Comparison of ENCODE assay signal across 9 cellular contexts in the genomic region with DNA sequence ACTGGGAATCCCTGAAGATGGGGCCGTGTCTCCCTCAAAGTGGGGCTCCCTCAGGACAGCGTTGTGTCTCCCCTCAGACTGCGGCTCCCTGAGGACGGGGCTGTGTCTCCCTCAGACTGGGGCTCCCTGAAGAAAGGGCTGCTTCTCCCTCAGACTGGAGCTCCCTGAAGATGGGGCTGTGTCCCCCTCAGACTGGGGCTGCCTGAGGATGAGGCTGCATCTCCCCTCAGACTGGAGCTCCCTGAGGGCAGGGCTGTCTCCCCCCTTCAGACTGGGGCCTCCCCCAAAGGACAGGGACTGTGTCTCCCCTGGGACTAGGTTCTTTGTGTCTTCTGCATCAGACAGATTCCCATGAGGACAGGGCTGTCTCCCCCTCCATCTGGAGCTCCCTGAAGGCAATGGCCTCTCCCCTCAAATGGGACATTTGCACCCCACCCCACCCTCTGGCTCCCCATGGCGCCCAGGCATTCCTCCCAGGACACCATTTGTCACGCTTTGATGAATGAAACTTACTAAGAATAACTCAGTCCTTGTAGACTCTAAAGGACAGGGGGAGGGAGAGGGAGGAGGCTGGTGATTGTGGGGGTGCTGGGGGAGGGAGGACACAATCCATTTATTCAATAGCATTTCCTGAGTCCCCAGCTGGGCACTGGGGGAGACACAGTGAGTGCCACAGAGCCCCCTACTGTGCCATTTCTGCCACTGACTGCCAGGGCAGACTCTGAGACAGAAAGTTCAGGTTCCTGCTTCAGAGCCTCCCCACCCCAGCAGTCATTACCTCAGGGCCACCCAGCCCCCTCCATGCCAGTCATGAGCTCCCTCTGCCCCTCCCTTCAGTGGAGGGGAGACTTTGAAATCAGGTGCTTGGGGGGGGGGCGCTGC.
DNase-seq lines count a peak whose midpoint lies in the region; ATAC-seq and TF ChIP-seq lines count a peak whose summit lies in the region.
"Had no signal": no experiment of that assay in that cellular context is flagged by ENCODE, and none has a peak within 500 bp of the region (broad histone marks: within the 10 kb centered on the region; RNA-seq: fewer than 3 reads in every experiment).

No MANE protein-coding gene starts in this region.

- H3K4me3 Mint-ChIP-seq in CD4-positive, alpha-beta memory T cell = peak overlapping the region in 1 of 8 donors; percentile 62

- H3K4me2 ChIP-seq in PC-9 = peak overlapping the region; percentile 58

- H3K27me3 Mint-ChIP-seq in CD4-positive, alpha-beta memory T cell = peaks cover 18 to 43% of the 10 kb centered on the region in 2 donors

- no peaks in the 10 kb centered on the region for H3K27me3 ChIP-seq in PC-9 (ENCODE audit: insufficient read depth, low read depth)
- H3K27me3 ChIP-seq in CD4-positive, alpha-beta memory T cell (ENCODE audit: insufficient read depth, low read length) = peaks cover 20% of the 10 kb centered on the region

- no peaks in the 10 kb centered on the region for H4K20me1 ChIP-seq in PC-9 (ENCODE audit: insufficient read depth)

- intact Hi-C loops in PC-9 (cut with micrococcal nuclease; ENCODE audit: unreplicated experiment) = loop anchor here (5.0 to 10.0 kb wide), 2 partner anchors 37 to 170 kb away; no protein-coding TSS in a partner anchor
- intact Hi-C loops in CD4-positive, alpha-beta memory T cell (cut with micrococcal nuclease) = no loop called here

- POLR2A ChIA-PET in GM10248 (lab: Yijun Ruan, JAX) (no interaction called here), PC-9 (lab: Charles Lee; ENCODE audit: unreplicated experiment) (interaction anchor here (0.5 to 0.7 kb wide), 4 partner anchors 20 to 1020 kb away, joined by 3 to 14 read pairs (median 6); no protein-coding TSS in a partner anchor)
- POLR2A ChIA-PET in CD4-positive, alpha-beta memory T cell (lab: Charles Lee; ENCODE audit: partially characterized antibody) = no interaction called here

- BruUV-seq in PC-9 (replicated peaks; lab: Mats Ljungman, UMichigan) = no TSS peak

- peaks cover 33% of the 10 kb centered on the region for H3F3A ChIP-seq in PC-9 (ENCODE audit: insufficient read depth, low read depth)

- peak; percentile 31 for TF ChIP-seq CTCF in 22Rv1 (IDR thresholded peaks at IDR 0.05)
- TF ChIP-seq CTCF in GM10248 (IDR thresholded peaks at IDR 0.05; ENCODE audit: control extremely low read depth, extremely low read depth, low read depth, missing control alignments) = peak; percentile 30
- TF ChIP-seq CTCF in PC-9 (conservative IDR thresholded peaks at IDR 0.05) = peak; percentile 59
- peak; percentile 38 for TF ChIP-seq CTCF in fibroblast of villous mesenchyme (IDR thresholded peaks at IDR 0.05; ENCODE audit: insufficient read depth, low read depth, low read length)

- H3K27ac Mint-ChIP-seq in CD4-positive, alpha-beta memory T cell = peak overlapping the region in 1 of 7 donors; percentile 50
- H3K27ac Mint-ChIP-seq: IgD-negative memory B cell had no signal

- no peak overlapping the region for H2AFZ ChIP-seq in PC-9

- DNase-seq in GM10248 (ENCODE audit: extremely low spot score) (no peak), PC-9 (peak in 1 of 2 experiments; percentile 49), fibroblast of villous mesenchyme (ENCODE audit: low read depth) (no peak)
- DNase-seq in activated effector memory CD4-positive, alpha-beta T cell treated with anti-CD3 and anti-CD28 coated beads, Interleukin-2, amount 50 U/mL, for 16 hours = no peak
- no peak for DNase-seq in CD4-positive, alpha-beta memory T cell

- CTCF ChIA-PET in GM10248 (lab: Yijun Ruan, JAX) = interaction anchor here (1.0 to 5.1 kb wide), 6 partner anchors 12 to 59 kb away, joined by 3 to 23 read pairs (median 3); no protein-coding TSS in a partner anchor
- CTCF ChIA-PET in PC-9 (lab: Charles Lee) = interaction anchor here (0.8 to 1.4 kb wide), 3 partner anchors 35 to 337 kb away, joined by 3 to 4 read pairs (median 3); partner anchors contain the start of gene VEGFA
- CTCF ChIA-PET in CD4-positive, alpha-beta memory T cell (lab: Charles Lee; ENCODE audit: partially characterized antibody) = no interaction called here

- no peaks in the 10 kb centered on the region for H3K9me3 ChIP-seq in PC-9 (ENCODE audit: insufficient read depth, low read depth)
- H3K9me3 ChIP-seq in CD4-positive, alpha-beta memory T cell (ENCODE audit: control insufficient read depth in 1 of 2, low read length in 2 of 2) = no peaks in the 10 kb centered on the region

- no peaks in the 10 kb centered on the region for H3K9me2 ChIP-seq in PC-9 (ENCODE audit: insufficient read depth)

- no peak for ATAC-seq in GM21528 (IDR thresholded peaks at IDR 0.05; ENCODE audit: low FRiP score, unreplicated experiment)
- no peak for ATAC-seq in GM18517 (IDR thresholded peaks at IDR 0.05; ENCODE audit: unreplicated experiment)

- peaks cover 0 to 5% (median 2%) of the 10 kb centered on the region in 4 donors for H3K4me1 Mint-ChIP-seq in CD4-positive, alpha-beta memory T cell

- no peaks in the 10 kb centered on the region for H3K36me3 Mint-ChIP-seq in CD4-positive, alpha-beta memory T cell
- H3K36me3 Mint-ChIP-seq: IgD-negative memory B cell had no signal

- H3K27ac ChIP-seq in 22Rv1 = no peak overlapping the region
- H3K27ac ChIP-seq in PC-9 = peak overlapping the region; percentile 26; the same call in 1 of the 2 replicates
- H3K27ac ChIP-seq in CD4-positive, alpha-beta memory T cell (ENCODE audit: low read depth, low read length) = no peak overlapping the region

- peaks cover 23% of the 10 kb centered on the region for H3K79me2 ChIP-seq in PC-9 (ENCODE audit: low read depth)

- no peaks in the 10 kb centered on the region for H3K36me3 ChIP-seq in PC-9 (ENCODE audit: low read depth)
- no peaks in the 10 kb centered on the region for H3K36me3 ChIP-seq in CD4-positive, alpha-beta memory T cell (ENCODE audit: insufficient read depth, low read length)

- H3K4me3 ChIP-seq in PC-9 (no peak overlapping the region), fibroblast of villous mesenchyme (ENCODE audit: low read depth, low read length) (no peak overlapping the region)
- no peak overlapping the region for H3K4me3 ChIP-seq in CD4-positive, alpha-beta memory T cell (ENCODE audit: low read length in 2 of 2)

- H3K4me1 ChIP-seq in PC-9 (replicated peaks; ENCODE audit: insufficient read depth) = peaks cover 75% of the 10 kb centered on the region
- peaks cover 12% of the 10 kb centered on the region for H3K4me1 ChIP-seq in CD4-positive, alpha-beta memory T cell (ENCODE audit: insufficient read depth, low read length)

- no peaks in the 10 kb centered on the region for H3K9me3 Mint-ChIP-seq in CD4-positive, alpha-beta memory T cell
- H3K9me3 Mint-ChIP-seq: IgD-negative memory B cell had no signal
